1 cellular context compared by ENCODE assay signal in the genomic region with DNA sequence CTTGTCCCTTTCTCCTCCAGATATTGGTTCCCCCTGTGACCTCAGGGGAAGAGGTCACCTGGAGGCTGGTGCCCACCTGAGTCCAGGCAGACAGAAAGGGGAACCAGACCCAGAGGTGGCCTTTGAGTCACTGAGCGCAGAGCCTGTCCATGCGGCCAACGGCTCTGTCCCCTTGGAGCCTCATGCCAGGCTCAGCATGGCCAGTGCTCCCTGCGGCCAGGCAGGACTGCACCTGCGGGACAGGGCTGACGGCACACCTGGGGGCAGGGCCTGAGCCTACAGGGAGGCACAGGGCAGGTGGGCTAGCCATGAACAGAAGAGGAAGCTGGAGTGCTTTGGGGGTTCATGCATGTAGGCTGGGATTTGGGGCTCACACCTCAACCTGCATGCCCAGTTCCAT.
TF ChIP-seq lines count a peak whose summit lies in the region.

No MANE protein-coding gene starts in this region.

TF ChIP-seq in H1, 55 proteins besides CTCF, POLR2A, EP300 and RAD21:
- TF ChIP-seq TAF7 (optimal IDR thresholded peaks at IDR 0.05; ENCODE audit: borderline replicate concordance, low read depth, low read length) (no peak), HDAC6 (IDR thresholded peaks at IDR 0.05; ENCODE audit: low read depth, low read length) (no peak), EZH2 (IDR thresholded peaks at IDR 0.05; ENCODE audit: low read depth, low read length, severe bottlenecking) (no peak), CHD2 (IDR thresholded peaks at IDR 0.05; ENCODE audit: low read length) (no peak), SAP30 (IDR thresholded peaks at IDR 0.05; ENCODE audit: insufficient read depth, insufficient replicate concordance, low read length) (no peak), RFX5 (IDR thresholded peaks at IDR 0.05; ENCODE audit: borderline replicate concordance, low read depth, low read length) (no peak), ZNF274 (IDR thresholded peaks at IDR 0.05; ENCODE audit: borderline replicate concordance, extremely low read depth, low read length) (no peak), SIN3A (conservative IDR thresholded peaks at IDR 0.05 in 1 of 2, IDR thresholded peaks at IDR 0.05 in 1 of 2; ENCODE audit: low read depth in 1 of 2, low read length in 2 of 2) (no peak)
